Comparison of ENCODE assay signal across 20 cellular contexts in genomic region chr6:166850677-166851076, GRCh38.
"Had no signal": no experiment of that assay in that cellular context is flagged by ENCODE, and none has a peak within 500 bp of the region (broad histone marks: within the 10 kb centered on the region; RNA-seq: fewer than 3 reads in every experiment).

No MANE protein-coding gene starts in this region.

- H3K4me1 Mint-ChIP-seq: nephron had no signal

- H3K79me2 ChIP-seq: hepatocyte had no signal

- H3K4me1 ChIP-seq: colonic mucosa, lower lobe of right lung, tibial artery, upper lobe of right lung had no signal

- H3K27me3 ChIP-seq: colonic mucosa, hepatocyte, ovary, tibial artery, upper lobe of right lung, vagina had no signal

- H3K4me2 ChIP-seq: hepatocyte had no signal

- H3K4me3 Mint-ChIP-seq: memory B cell, nephron had no signal

- H3K9me3 ChIP-seq: colonic mucosa, lower lobe of right lung, ovary, tibial artery, upper lobe of right lung, vagina had no signal

- DNase-seq: colonic mucosa; dermis blood vessel endothelial cell; effector CD4-positive, alpha-beta T cell; foreskin melanocyte; kidney; left cardiac atrium; left ventricle myocardium inferior; lower lobe of right lung; naive B cell; ovary; right cardiac atrium; small intestine; stimulated activated CD4-positive, alpha-beta T cell treated with anti-CD3 and anti-CD28 coated beads, Interleukin-12 subunit alpha, Interleukin-12 subunit beta, amount 100 ng/mL, for 4 hours; stimulated activated naive CD8-positive, alpha-beta T cell treated with anti-CD3 and anti-CD28 coated beads, Interleukin-15, Interleukin-2, amounts not matched to agents 100 U/mL and 50 U/mL, for 24 hours; tibial artery; upper lobe of right lung had no signal

- H2AFZ ChIP-seq: hepatocyte had no signal

- H3K36me3 ChIP-seq: colonic mucosa, left ventricle myocardium inferior, lower lobe of right lung, ovary, tibial artery, upper lobe of right lung, vagina had no signal

- H3K27ac Mint-ChIP-seq: memory B cell, nephron had no signal

- H3K27me3 Mint-ChIP-seq: memory B cell, naive B cell had no signal

- H3K4me3 ChIP-seq: colonic mucosa, hepatocyte, left ventricle myocardium inferior, lower lobe of right lung, ovary, tibial artery, upper lobe of right lung, vagina had no signal

- H3K27ac ChIP-seq: colonic mucosa, hepatocyte, left ventricle myocardium inferior, lower lobe of right lung, ovary, tibial artery, upper lobe of right lung, vagina had no signal

- ATAC-seq: left cardiac atrium; lower lobe of right lung; right cardiac atrium; stimulated activated naive CD8-positive, alpha-beta T cell treated with anti-CD3 and anti-CD28 coated beads, Interleukin-15, Interleukin-2, amounts not matched to agents 100 U/mL and 50 U/mL, for 24 hours; upper lobe of right lung had no signal

- H3K36me3 Mint-ChIP-seq: naive B cell had no signal
